In the genomic region with DNA sequence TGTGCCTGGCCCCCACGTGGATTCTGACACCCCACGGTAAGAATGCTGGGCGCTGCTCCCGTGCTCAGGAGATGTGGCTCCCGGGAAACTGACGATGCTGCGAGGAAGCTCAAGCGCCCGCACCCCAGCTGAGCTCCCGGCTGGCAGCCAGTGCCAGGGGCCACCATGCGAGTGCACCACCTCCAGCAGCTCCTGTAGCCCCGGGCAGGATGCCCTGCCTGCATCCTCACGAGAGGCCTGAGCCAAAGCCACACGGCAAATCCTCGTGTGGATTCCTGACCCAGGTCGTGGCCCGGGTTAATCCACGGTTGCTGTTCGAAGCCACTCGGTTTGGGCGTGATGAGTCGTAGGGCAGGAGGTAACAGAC, we compare ENCODE assay signal across 16 cellular contexts. TPM values are rescaled to one million over a fixed set of nuclear protein-coding genes. Genes with fewer than 3 reads are reported as not detected.
DNase-seq lines count a peak whose midpoint lies in the region; ATAC-seq and TF ChIP-seq lines count a peak whose summit lies in the region.
"Had no signal": no experiment of that assay in that cellular context is flagged by ENCODE, and none has a peak within 500 bp of the region (broad histone marks: within the 10 kb centered on the region; RNA-seq: fewer than 3 reads in every experiment).

No MANE protein-coding gene starts in this region.

- ATAC-seq in HCT116 = no peak
- ATAC-seq: Right ventricle myocardium inferior had no signal

- H3K9ac ChIP-seq in HCT116 (ENCODE audit: low read length) (no peak overlapping the region), skeletal muscle satellite cell (ENCODE audit: low read depth, low read length) (peak overlapping the region; percentile 63)

- H4K20me1 ChIP-seq in HCT116 (ENCODE audit: insufficient read depth) = no peaks in the 10 kb centered on the region

- H2AFZ ChIP-seq in HCT116 (ENCODE audit: low read depth, low read length, poor library complexity, severe bottlenecking) = no peak overlapping the region

- H3K27me3 ChIP-seq in HCT116 (ENCODE audit: insufficient read depth, low read length) = no peaks in the 10 kb centered on the region
- H3K27me3 ChIP-seq in skeletal muscle satellite cell (ENCODE audit: control insufficient read depth, insufficient read depth, low read length) = no peaks in the 10 kb centered on the region

- TF ChIP-seq RAD21 in HCT116 (IDR thresholded peaks at IDR 0.05; ENCODE audit: low read depth) = no peak

- TF ChIP-seq CTCF in HCT116 (IDR thresholded peaks at IDR 0.05 in 2 of 3, conservative IDR thresholded peaks at IDR 0.05 in 1 of 3; ENCODE audit: borderline replicate concordance in 1 of 3, insufficient read depth in 1 of 3, low read depth in 2 of 3, low read length in 2 of 3) (no peak), RWPE1 (conservative IDR thresholded peaks at IDR 0.05; ENCODE audit: low read depth) (no peak), GM20000 (IDR thresholded peaks at IDR 0.05; ENCODE audit: extremely low read depth, missing control alignments) (no peak)

- RAD21 ChIA-PET in HCT116 (lab: Charles Lee; ENCODE audit: low non-redundant PET in 1 of 2, low total read pairs in 2 of 2, uncharacterized antibody in 2 of 2, unreplicated experiment in 2 of 2) = no interaction called here

- CTCF ChIA-PET in HCT116 (lab: Charles Lee) (interaction anchor here (1.0 to 2.0 kb wide), 7 partner anchors 11 to 41 kb away, joined by 3 to 10 read pairs (median 4); a partner anchor contains a TSS), RWPE1 (lab: Yijun Ruan, JAX) (interaction anchor here (0.6 to 2.4 kb wide), 4 partner anchors 13 to 382 kb away, joined by 3 to 10 read pairs (median 4); no protein-coding TSS in a partner anchor)

- H3K4me3 ChIP-seq in HCT116 (replicated peaks in 1 of 2; ENCODE audit: low read depth in 1 of 2, low read length in 2 of 2) (peak overlapping the region in 1 of 2 experiments; percentile 49; a peak in 1 of 4 replicates), skeletal muscle satellite cell (ENCODE audit: low read length) (no peak overlapping the region)
- H3K4me3 ChIP-seq: prostate gland, transverse colon had no signal

- no peaks in the 10 kb centered on the region for H3K9me3 ChIP-seq in HCT116 (ENCODE audit: control insufficient read depth in 1 of 2, insufficient read depth in 1 of 2, low read depth in 1 of 2, low read length in 2 of 2)
- H3K9me3 ChIP-seq in skeletal muscle satellite cell (replicated peaks; ENCODE audit: low read length) = no peaks in the 10 kb centered on the region
- H3K9me3 ChIP-seq: prostate gland, transverse colon had no signal

- H3K4me2 ChIP-seq in HCT116 (ENCODE audit: low read length) (peak overlapping the region; percentile 83), skeletal muscle satellite cell (ENCODE audit: low read length) (peak overlapping the region; percentile 68)

- POLR2A ChIA-PET in HCT116 (lab: Charles Lee) = interaction anchor here (0.7 to 1.8 kb wide), 5 partner anchors 13 to 385 kb away, joined by 3 to 6 read pairs (median 3); a partner anchor contains a TSS
- POLR2A ChIA-PET in RWPE1 (lab: Yijun Ruan, JAX; ENCODE audit: low non-redundant PET) = no interaction called here

- H3K36me3 ChIP-seq in HCT116 (ENCODE audit: control insufficient read depth in 1 of 2, insufficient read depth in 2 of 2, low read length in 2 of 2) (no peaks in the 10 kb centered on the region), skeletal muscle satellite cell (ENCODE audit: insufficient read depth, low read length) (no peaks in the 10 kb centered on the region)
- H3K36me3 ChIP-seq: prostate gland, transverse colon had no signal

- H3K27ac ChIP-seq in HCT116 (ENCODE audit: low read depth, low read length) (peak overlapping the region; percentile 43), RWPE1 (peak overlapping the region; percentile 84)
- H3K27ac ChIP-seq: prostate gland, transverse colon had no signal

- DNase-seq in HCT116 (ENCODE audit: low read depth, low spot score) = no peak
- no peak for DNase-seq in RWPE1 (ENCODE audit: low spot score)
- DNase-seq in fibroblast of gingiva (ENCODE audit: low read depth) = peak; percentile 30
- no peak for DNase-seq in nucleus accumbens (lab: John Stamatoyannopoulos, UW)
- DNase-seq in GM20000 (ENCODE audit: low spot score) = no peak
- no peak for DNase-seq in MV-4-11 (lab: John Stamatoyannopoulos, UW)
- DNase-seq in putamen (ENCODE audit: low spot score) = no peak
- DNase-seq: NCI-H345, transverse colon had no signal

- intact Hi-C loops in HCT116 (cut with micrococcal nuclease) = no loop called here

- no peaks in the 10 kb centered on the region for H3K9me2 ChIP-seq in HCT116 (ENCODE audit: insufficient read depth)

- no peaks in the 10 kb centered on the region for H3K79me2 ChIP-seq in HCT116 (ENCODE audit: insufficient read depth, low read length)

- H3K4me1 ChIP-seq in HCT116 (ENCODE audit: control insufficient read depth in 1 of 2, insufficient read depth in 2 of 2, low read length in 2 of 2) (peaks cover 28 to 57% of the 10 kb centered on the region in 2 experiments), skeletal muscle satellite cell (ENCODE audit: control insufficient read depth, insufficient read depth, low read length) (peaks cover 32% of the 10 kb centered on the region)
- H3K4me1 ChIP-seq: prostate gland, transverse colon had no signal

- BruUV-seq in HCT116 (replicated peaks; lab: Mats Ljungman, UMichigan) = no TSS peak

- TF ChIP-seq POLR2A in HCT116 (IDR thresholded peaks at IDR 0.05; ENCODE audit: borderline replicate concordance, extremely low read depth, insufficient read depth, insufficient read length) = no peak

TF ChIP-seq in HCT116, 20 proteins besides CTCF, POLR2A, EP300 and RAD21:
- TF ChIP-seq POLR2AphosphoS5 (IDR thresholded peaks at IDR 0.05; ENCODE audit: low read depth, low read length) (no peak), SIN3A (IDR thresholded peaks at IDR 0.05; ENCODE audit: low read depth) (no peak), CEBPB (IDR thresholded peaks at IDR 0.05; ENCODE audit: low read depth) (no peak)
TF ChIP-seq in HCT116: peak in this region for 0.

RNA-seq across cellular contexts. Expression of a gene that starts 11.6 kb away (rescaled TPM):
- 1.1 TPM for total RNA-seq in HCT116 (2021; ENCODE audit: unreplicated experiment)
- polyA plus RNA-seq in HCT116 (2012) = 0.73 and 1.1 TPM in 2 replicates
- total RNA-seq in skeletal muscle satellite cell (2012; rRNA removed) = not detected in 2 replicates
- total RNA-seq: fibroblast of villous mesenchyme; HT1080; myocyte; Right ventricle myocardium inferior; T-helper 1 cell treated with Interleukin-12 subunit alpha and Interleukin-12 subunit beta and Interleukin-4 antibody, amounts not matched to agents 30 ng/mL and 1 ng/mL, for 36 hours had no signal

RNA-seq across cellular contexts. Expression of a gene that starts 26.3 kb away (rescaled TPM):
- total RNA-seq in HCT116 (2021; ENCODE audit: unreplicated experiment) = 201 TPM
- 136 and 148 TPM in 2 replicates for polyA plus RNA-seq in HCT116 (2012)
- 30.9 and 32.1 TPM in 2 replicates for total RNA-seq in skeletal muscle satellite cell (2012; rRNA removed)
- total RNA-seq: Right ventricle myocardium inferior had no signal

RNA-seq across cellular contexts. Expression of a gene that starts 41.4 kb away (rescaled TPM):
- 4,404 TPM for total RNA-seq in HCT116 (2021; ENCODE audit: unreplicated experiment)
- polyA plus RNA-seq in HCT116 (2012) = 9,099 and 10,215 TPM in 2 replicates
- total RNA-seq in skeletal muscle satellite cell (2012; rRNA removed) = 2,818 and 3,730 TPM in 2 replicates

RNA-seq across cellular contexts. Expression of a gene that starts 55.6 kb away (rescaled TPM):
- 158 TPM for total RNA-seq in HCT116 (2021; ENCODE audit: unreplicated experiment)
- 113 and 129 TPM in 2 replicates for polyA plus RNA-seq in HCT116 (2012)
- 107 and 111 TPM in 2 replicates for total RNA-seq in skeletal muscle satellite cell (2012; rRNA removed)

RNA-seq across cellular contexts. Expression of a gene that starts 55.7 kb away (rescaled TPM):
- 24.9 TPM for total RNA-seq in HCT116 (2021; ENCODE audit: unreplicated experiment)
- 6.8 and 12.2 TPM in 2 replicates for polyA plus RNA-seq in HCT116 (2012)
- total RNA-seq in skeletal muscle satellite cell (2012; rRNA removed) = 1.3 and 2.8 TPM in 2 replicates
